Comparison of ENCODE assay signal across 8 cellular contexts in the genomic region with DNA sequence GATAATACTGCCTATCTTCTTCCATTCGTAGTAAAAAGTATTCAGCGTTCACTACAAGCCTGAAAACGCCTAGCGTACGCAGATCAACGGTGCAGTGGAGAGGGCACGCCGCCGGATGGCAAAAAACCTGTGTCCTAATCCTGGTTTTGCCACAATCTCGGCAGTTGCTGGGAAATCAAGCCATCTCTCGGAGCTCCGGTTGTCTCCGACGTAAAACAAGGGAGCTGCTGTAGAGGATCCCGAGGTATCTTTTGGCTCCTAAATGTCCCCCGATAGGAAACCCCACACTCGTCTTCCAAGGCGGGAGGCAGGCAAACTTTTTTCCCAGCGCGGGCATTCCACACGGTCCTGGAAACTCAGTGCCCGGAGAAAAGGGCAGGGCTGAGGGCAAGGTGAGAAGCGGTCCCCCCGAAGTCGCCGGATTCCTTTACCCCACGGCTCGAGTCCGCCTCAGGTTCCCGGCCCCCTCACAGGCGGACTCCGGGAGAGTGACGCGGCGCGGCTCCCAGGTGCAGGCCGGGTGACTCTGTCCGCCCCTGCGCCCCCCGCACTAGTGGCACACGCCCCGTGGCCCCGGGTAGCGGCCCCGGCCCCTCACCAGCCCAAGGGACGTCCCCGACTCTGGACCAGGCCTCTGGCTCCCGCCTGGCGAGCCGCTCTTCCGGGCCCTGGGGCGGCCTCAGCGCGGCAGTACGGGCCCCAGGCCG. TPM values are rescaled to one million over a fixed set of nuclear protein-coding genes. Genes with fewer than 3 reads are reported as not detected.
DNase-seq lines count a peak whose midpoint lies in the region; ATAC-seq, FAIRE-seq and TF ChIP-seq lines count a peak whose summit lies in the region.

No MANE protein-coding gene starts in this region.

- POLR2A ChIA-PET in A549 (lab: Yijun Ruan, JAX): interaction anchor here (0.6 to 3.5 kb wide), 6 partner anchors 18 to 890 kb away, joined by 3 to 32 read pairs (median 4); a partner anchor contains a TSS

- no peak for TF ChIP-seq RAD21 in A549 (conservative IDR thresholded peaks at IDR 0.05 in 1 of 2, IDR thresholded peaks at IDR 0.05 in 1 of 2)

- TF ChIP-seq EP300 in A549 (IDR thresholded peaks at IDR 0.05): no peak

- WGBS in A549 (ENCODE audit: missing lambda C conversion rate): 2% methylated on average over 34 of the region's 56 CpGs

- H3K9me3 ChIP-seq in A549: no peaks in the 10 kb centered on the region
- H3K9me3 ChIP-seq in KOPT-K1 (ENCODE audit: insufficient read depth, low read length, poor library complexity, severe bottlenecking): no peaks in the 10 kb centered on the region

- peak overlapping the region; percentile 61 for H3K4me3 ChIP-seq in A549

- TF ChIP-seq POLR2A in A549 (IDR thresholded peaks at IDR 0.05; ENCODE audit: low read length): no peak

- peaks cover 8% of the 10 kb centered on the region for H3K36me3 ChIP-seq in KOPT-K1 (ENCODE audit: insufficient read depth, low read length)

- peak; percentile 36 to 56; a peak in 4 of 6 replicates for ATAC-seq in A549
- ATAC-seq in GM18520 (IDR thresholded peaks at IDR 0.05; ENCODE audit: unreplicated experiment): peak; percentile 26

- peak overlapping the region; percentile 93 to 94 for H3K27ac ChIP-seq in A549
- peak overlapping the region; percentile 76 for H3K27ac ChIP-seq in KOPT-K1 (ENCODE audit: low read depth, low read length, poor library complexity, severe bottlenecking)

- CTCF ChIA-PET in A549 (lab: Yijun Ruan, JAX): interaction anchor here (0.7 to 7.0 kb wide), 28 partner anchors 8 to 882 kb away, joined by 3 to 79 read pairs (median 4); no protein-coding TSS in a partner anchor

- DNase-seq in A549 (ENCODE audit: low read depth in 1 of 2, low spot score in 1 of 2): peak; percentile 54 to 59
- peak; percentile 62 for DNase-seq in activated CD4-positive, alpha-beta T cell treated with anti-CD3 and anti-CD28 coated beads for 48 hours
- DNase-seq in effector CD8-positive, alpha-beta T cell (lab: John Stamatoyannopoulos, UW): peak; percentile 31
- DNase-seq in lung microvascular endothelial cell (ENCODE audit: low read depth in 2 of 2): peak; percentile 56 to 62
- DNase-seq in stimulated activated naive CD4-positive, alpha-beta T cell treated with Interleukin-2 at 50 U/mL for 16 hours (lab: John Stamatoyannopoulos, UW): peak; percentile 38
- DNase-seq in epidermal melanocyte (ENCODE audit: insufficient read length, low spot score): no peak

- no peak for FAIRE-seq in A549 (lab: Jason Lieb, UNC)

- no peak for TF ChIP-seq CTCF in A549 (IDR thresholded peaks at IDR 0.05)

- H3K4me2 ChIP-seq in A549: peak overlapping the region; percentile 91

- peaks cover 32% of the 10 kb centered on the region for H3K4me1 ChIP-seq in A549

TF ChIP-seq in A549, 52 proteins besides CTCF, POLR2A, EP300 and RAD21:
- no peak for TF ChIP-seq HOXB13 (CRISPR knock-in tag; IDR thresholded peaks at IDR 0.05; ENCODE audit: low read depth)
- no peak for TF ChIP-seq ZFP36 (IDR thresholded peaks at IDR 0.05; ENCODE audit: borderline replicate concordance, partially characterized antibody)
- TF ChIP-seq RNF2 (IDR thresholded peaks at IDR 0.05; ENCODE audit: borderline replicate concordance, low read depth): no peak
- no peak for TF ChIP-seq EHMT2 (IDR thresholded peaks at IDR 0.05; ENCODE audit: low read depth)
- no peak for TF ChIP-seq JUNB (IDR thresholded peaks at IDR 0.05)
- no peak for TF ChIP-seq MAFK (IDR thresholded peaks at IDR 0.05; ENCODE audit: partially characterized antibody)
- TF ChIP-seq ZNF302 (CRISPR knock-in tag; IDR thresholded peaks at IDR 0.05): no peak
- no peak for TF ChIP-seq POLR2AphosphoS2 (conservative IDR thresholded peaks at IDR 0.05; ENCODE audit: low read length)
- TF ChIP-seq, protein P1, sequence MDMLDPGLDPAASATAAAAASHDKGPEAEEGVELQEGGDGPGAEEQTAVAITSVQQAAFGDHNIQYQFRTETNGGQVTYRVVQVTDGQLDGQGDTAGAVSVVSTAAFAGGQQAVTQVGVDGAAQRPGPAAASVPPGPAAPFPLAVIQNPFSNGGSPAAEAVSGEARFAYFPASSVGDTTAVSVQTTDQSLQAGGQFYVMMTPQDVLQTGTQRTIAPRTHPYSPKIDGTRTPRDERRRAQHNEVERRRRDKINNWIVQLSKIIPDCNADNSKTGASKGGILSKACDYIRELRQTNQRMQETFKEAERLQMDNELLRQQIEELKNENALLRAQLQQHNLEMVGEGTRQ (IDR thresholded peaks at IDR 0.05): no peak
- TF ChIP-seq FOSB (CRISPR knock-in tag; IDR thresholded peaks at IDR 0.05): no peak
- TF ChIP-seq TP53 (CRISPR knock-in tag; IDR thresholded peaks at IDR 0.05): no peak
- TF ChIP-seq HOXB5 (CRISPR knock-in tag; IDR thresholded peaks at IDR 0.05): no peak
- no peak for TF ChIP-seq GATA3 (IDR thresholded peaks at IDR 0.05; ENCODE audit: borderline replicate concordance)
- TF ChIP-seq, protein P2, sequence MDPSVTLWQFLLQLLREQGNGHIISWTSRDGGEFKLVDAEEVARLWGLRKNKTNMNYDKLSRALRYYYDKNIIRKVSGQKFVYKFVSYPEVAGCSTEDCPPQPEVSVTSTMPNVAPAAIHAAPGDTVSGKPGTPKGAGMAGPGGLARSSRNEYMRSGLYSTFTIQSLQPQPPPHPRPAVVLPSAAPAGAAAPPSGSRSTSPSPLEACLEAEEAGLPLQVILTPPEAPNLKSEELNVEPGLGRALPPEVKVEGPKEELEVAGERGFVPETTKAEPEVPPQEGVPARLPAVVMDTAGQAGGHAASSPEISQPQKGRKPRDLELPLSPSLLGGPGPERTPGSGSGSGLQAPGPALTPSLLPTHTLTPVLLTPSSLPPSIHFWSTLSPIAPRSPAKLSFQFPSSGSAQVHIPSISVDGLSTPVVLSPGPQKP (IDR thresholded peaks at IDR 0.05; ENCODE audit: low read depth, low read length): no peak
- TF ChIP-seq, protein P3, sequence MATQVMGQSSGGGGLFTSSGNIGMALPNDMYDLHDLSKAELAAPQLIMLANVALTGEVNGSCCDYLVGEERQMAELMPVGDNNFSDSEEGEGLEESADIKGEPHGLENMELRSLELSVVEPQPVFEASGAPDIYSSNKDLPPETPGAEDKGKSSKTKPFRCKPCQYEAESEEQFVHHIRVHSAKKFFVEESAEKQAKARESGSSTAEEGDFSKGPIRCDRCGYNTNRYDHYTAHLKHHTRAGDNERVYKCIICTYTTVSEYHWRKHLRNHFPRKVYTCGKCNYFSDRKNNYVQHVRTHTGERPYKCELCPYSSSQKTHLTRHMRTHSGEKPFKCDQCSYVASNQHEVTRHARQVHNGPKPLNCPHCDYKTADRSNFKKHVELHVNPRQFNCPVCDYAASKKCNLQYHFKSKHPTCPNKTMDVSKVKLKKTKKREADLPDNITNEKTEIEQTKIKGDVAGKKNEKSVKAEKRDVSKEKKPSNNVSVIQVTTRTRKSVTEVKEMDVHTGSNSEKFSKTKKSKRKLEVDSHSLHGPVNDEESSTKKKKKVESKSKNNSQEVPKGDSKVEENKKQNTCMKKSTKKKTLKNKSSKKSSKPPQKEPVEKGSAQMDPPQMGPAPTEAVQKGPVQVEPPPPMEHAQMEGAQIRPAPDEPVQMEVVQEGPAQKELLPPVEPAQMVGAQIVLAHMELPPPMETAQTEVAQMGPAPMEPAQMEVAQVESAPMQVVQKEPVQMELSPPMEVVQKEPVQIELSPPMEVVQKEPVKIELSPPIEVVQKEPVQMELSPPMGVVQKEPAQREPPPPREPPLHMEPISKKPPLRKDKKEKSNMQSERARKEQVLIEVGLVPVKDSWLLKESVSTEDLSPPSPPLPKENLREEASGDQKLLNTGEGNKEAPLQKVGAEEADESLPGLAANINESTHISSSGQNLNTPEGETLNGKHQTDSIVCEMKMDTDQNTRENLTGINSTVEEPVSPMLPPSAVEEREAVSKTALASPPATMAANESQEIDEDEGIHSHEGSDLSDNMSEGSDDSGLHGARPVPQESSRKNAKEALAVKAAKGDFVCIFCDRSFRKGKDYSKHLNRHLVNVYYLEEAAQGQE (IDR thresholded peaks at IDR 0.05): no peak
- no peak for TF ChIP-seq CBX2 (IDR thresholded peaks at IDR 0.05; ENCODE audit: borderline replicate concordance, low read depth)
- TF ChIP-seq, protein P4, sequence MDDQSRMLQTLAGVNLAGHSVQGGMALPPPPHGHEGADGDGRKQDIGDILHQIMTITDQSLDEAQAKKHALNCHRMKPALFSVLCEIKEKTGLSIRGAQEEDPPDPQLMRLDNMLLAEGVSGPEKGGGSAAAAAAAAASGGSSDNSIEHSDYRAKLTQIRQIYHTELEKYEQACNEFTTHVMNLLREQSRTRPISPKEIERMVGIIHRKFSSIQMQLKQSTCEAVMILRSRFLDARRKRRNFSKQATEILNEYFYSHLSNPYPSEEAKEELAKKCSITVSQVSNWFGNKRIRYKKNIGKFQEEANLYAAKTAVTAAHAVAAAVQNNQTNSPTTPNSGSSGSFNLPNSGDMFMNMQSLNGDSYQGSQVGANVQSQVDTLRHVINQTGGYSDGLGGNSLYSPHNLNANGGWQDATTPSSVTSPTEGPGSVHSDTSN (IDR thresholded peaks at IDR 0.05): no peak

RNA-seq across cellular contexts. Expression of a gene that starts 0.6 kb away (rescaled TPM):
- polyA plus RNA-seq in A549 (2011; rRNA removed): 60.9 and 61.1 TPM in 2 replicates
- 8.8 and 10.7 TPM in 2 replicates for polyA plus RNA-seq in A549 (2012; cell fraction: cytosol; rRNA removed)
- polyA plus RNA-seq in A549 (2012; cell fraction: nucleus; rRNA removed): 10.5 and 13.4 TPM in 2 replicates
- 24.8 to 25.1 TPM (median 25.0 TPM) in 3 replicates for polyA plus RNA-seq in A549 (2017; fragmentation: RNase III; extraction: RNeasy Plus Mini Kit Qiagen cat#74134 plus additional on column Dnase treatment)
- 50.6 and 54.9 TPM in 2 replicates for polyA minus RNA-seq in A549 (2011; rRNA and poly(A)+ RNA removed)
- 19.4 and 20.2 TPM in 2 replicates for total RNA-seq in lung microvascular endothelial cell

RNA-seq across cellular contexts. Expression of a gene that starts 19.7 kb away (rescaled TPM):
- 29.3 and 38.7 TPM in 2 replicates for polyA plus RNA-seq in A549 (2011; rRNA removed)
- polyA plus RNA-seq in A549 (2012; cell fraction: cytosol; rRNA removed): 9.9 and 10.2 TPM in 2 replicates
- 6.9 and 11.2 TPM in 2 replicates for polyA plus RNA-seq in A549 (2012; cell fraction: nucleus; rRNA removed)
- 31.0 to 37.9 TPM (median 32.5 TPM) in 3 replicates for polyA plus RNA-seq in A549 (2017; fragmentation: RNase III; extraction: RNeasy Plus Mini Kit Qiagen cat#74134 plus additional on column Dnase treatment)
- 10.0 and 10.7 TPM in 2 replicates for polyA minus RNA-seq in A549 (2011; rRNA and poly(A)+ RNA removed)
- total RNA-seq in lung microvascular endothelial cell: 3.2 and 10.5 TPM in 2 replicates
